Comparison of ENCODE assay signal across 2 cellular contexts in the genomic region with DNA sequence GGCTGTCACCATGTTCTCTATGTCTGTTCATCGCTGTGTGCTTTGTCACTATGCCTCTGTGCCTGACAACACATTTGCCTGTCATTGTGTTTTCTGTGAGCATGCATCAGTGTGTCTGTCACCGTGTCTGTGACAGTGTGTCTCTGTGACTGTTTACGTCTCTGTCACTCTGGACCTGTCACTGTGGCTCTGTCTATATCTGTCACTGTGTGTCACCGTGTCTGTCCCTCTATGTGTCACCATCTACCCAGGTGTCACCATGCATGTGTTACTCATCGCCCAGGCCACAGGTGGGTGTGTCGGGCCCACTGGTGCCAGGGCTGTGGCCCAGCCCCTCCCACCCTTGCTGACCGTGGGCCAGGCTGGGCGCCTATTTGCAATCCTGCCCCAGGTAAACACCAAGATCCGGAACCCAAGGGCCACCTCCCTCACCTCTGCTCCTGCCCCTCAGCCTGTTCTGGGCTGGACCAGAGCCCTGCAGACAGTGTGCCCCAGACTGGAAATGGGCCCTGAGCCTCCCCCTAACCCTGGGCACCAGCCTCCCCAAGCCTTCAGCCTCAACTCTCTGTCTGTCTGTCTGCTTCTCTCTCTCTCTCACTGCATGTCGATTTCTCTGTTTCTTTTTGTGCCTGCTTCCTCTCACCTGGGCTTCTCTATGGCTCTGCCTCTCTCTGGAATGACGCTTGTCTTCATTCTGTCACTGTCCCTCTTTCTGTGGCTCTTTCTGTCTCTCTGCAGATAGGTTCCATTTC.
TF ChIP-seq lines count a peak whose summit lies in the region.

No MANE protein-coding gene starts in this region.

TF ChIP-seq in K562, 482 proteins besides CTCF, POLR2A, EP300 and RAD21:
- TF ChIP-seq HLTF (IDR thresholded peaks at IDR 0.05): no peak
- TF ChIP-seq RFX5 (IDR thresholded peaks at IDR 0.05; ENCODE audit: low read depth, low read length): no peak
- TF ChIP-seq, protein P1, sequence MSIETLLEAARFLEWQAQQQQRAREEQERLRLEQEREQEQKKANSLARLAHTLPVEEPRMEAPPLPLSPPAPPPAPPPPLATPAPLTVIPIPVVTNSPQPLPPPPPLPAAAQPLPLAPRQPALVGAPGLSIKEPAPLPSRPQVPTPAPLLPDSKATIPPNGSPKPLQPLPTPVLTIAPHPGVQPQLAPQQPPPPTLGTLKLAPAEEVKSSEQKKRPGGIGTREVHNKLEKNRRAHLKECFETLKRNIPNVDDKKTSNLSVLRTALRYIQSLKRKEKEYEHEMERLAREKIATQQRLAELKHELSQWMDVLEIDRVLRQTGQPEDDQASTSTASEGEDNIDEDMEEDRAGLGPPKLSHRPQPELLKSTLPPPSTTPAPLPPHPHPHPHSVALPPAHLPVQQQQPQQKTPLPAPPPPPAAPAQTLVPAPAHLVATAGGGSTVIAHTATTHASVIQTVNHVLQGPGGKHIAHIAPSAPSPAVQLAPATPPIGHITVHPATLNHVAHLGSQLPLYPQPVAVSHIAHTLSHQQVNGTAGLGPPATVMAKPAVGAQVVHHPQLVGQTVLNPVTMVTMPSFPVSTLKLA (conservative IDR thresholded peaks at IDR 0.05): peak in 1 of 2 experiments; percentile 35; a peak in 2 of 4 replicates
- no peak for TF ChIP-seq PCBP2 (IDR thresholded peaks at IDR 0.05; ENCODE audit: low read depth, low read length, poor library complexity, severe bottlenecking)
- no peak for TF ChIP-seq ZFP30 (CRISPR knock-in tag; IDR thresholded peaks at IDR 0.05; ENCODE audit: borderline replicate concordance)
- TF ChIP-seq FOXO4 (CRISPR knock-in tag; IDR thresholded peaks at IDR 0.05): no peak
- TF ChIP-seq PBX2 (CRISPR knock-in tag; IDR thresholded peaks at IDR 0.05; ENCODE audit: low read depth): no peak
- peak; percentile 32; the same call in 1 of the 2 replicates for TF ChIP-seq PBX2 (tag; conservative IDR thresholded peaks at IDR 0.05; ENCODE audit: low read depth)
- TF ChIP-seq SIN3B (IDR thresholded peaks at IDR 0.05; ENCODE audit: low read depth): no peak
- TF ChIP-seq, protein P2, sequence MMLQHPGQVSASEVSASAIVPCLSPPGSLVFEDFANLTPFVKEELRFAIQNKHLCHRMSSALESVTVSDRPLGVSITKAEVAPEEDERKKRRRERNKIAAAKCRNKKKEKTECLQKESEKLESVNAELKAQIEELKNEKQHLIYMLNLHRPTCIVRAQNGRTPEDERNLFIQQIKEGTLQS (IDR thresholded peaks at IDR 0.05): peak; percentile 35
- TF ChIP-seq, protein P2 (CRISPR knock-in tag; conservative IDR thresholded peaks at IDR 0.05): no peak
- peak in 1 of 2 experiments; percentile 27; a peak in 1 of 4 replicates for TF ChIP-seq FOXK2 (conservative IDR thresholded peaks at IDR 0.05 in 1 of 2, IDR thresholded peaks at IDR 0.05 in 1 of 2; ENCODE audit: low read depth in 2 of 2)
- peak; percentile 78 for TF ChIP-seq MEIS2 (IDR thresholded peaks at IDR 0.05; ENCODE audit: partially characterized antibody)
- no peak for TF ChIP-seq TEAD1 (CRISPR knock-in tag; IDR thresholded peaks at IDR 0.05)
- TF ChIP-seq MAX (CRISPR knock-in tag; IDR thresholded peaks at IDR 0.05): peak; percentile 49; the same call in 1 of the 2 replicates
- TF ChIP-seq FOXK1 (CRISPR knock-in tag; IDR thresholded peaks at IDR 0.05; ENCODE audit: borderline replicate concordance): 0 out of 2 replicates have a peak, but pooled peaks have one; percentile 20
- peak; percentile 85 for TF ChIP-seq PKNOX1 (IDR thresholded peaks at IDR 0.05)
- no peak for TF ChIP-seq DPF2 (IDR thresholded peaks at IDR 0.05)

TF ChIP-seq in neural cell, 6 proteins besides CTCF, POLR2A, EP300 and RAD21:
- no peak for TF ChIP-seq EZH2 (IDR thresholded peaks at IDR 0.05; ENCODE audit: borderline replicate concordance, insufficient read depth, low read length, poor library complexity, severe bottlenecking)
- TF ChIP-seq, protein P3, sequence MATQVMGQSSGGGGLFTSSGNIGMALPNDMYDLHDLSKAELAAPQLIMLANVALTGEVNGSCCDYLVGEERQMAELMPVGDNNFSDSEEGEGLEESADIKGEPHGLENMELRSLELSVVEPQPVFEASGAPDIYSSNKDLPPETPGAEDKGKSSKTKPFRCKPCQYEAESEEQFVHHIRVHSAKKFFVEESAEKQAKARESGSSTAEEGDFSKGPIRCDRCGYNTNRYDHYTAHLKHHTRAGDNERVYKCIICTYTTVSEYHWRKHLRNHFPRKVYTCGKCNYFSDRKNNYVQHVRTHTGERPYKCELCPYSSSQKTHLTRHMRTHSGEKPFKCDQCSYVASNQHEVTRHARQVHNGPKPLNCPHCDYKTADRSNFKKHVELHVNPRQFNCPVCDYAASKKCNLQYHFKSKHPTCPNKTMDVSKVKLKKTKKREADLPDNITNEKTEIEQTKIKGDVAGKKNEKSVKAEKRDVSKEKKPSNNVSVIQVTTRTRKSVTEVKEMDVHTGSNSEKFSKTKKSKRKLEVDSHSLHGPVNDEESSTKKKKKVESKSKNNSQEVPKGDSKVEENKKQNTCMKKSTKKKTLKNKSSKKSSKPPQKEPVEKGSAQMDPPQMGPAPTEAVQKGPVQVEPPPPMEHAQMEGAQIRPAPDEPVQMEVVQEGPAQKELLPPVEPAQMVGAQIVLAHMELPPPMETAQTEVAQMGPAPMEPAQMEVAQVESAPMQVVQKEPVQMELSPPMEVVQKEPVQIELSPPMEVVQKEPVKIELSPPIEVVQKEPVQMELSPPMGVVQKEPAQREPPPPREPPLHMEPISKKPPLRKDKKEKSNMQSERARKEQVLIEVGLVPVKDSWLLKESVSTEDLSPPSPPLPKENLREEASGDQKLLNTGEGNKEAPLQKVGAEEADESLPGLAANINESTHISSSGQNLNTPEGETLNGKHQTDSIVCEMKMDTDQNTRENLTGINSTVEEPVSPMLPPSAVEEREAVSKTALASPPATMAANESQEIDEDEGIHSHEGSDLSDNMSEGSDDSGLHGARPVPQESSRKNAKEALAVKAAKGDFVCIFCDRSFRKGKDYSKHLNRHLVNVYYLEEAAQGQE (IDR thresholded peaks at IDR 0.05; ENCODE audit: borderline replicate concordance): no peak
- TF ChIP-seq TAF1 (IDR thresholded peaks at IDR 0.05; ENCODE audit: low read depth): no peak
- no peak for TF ChIP-seq SMC3 (conservative IDR thresholded peaks at IDR 0.05; ENCODE audit: poor library complexity)
- peak; percentile 100 for TF ChIP-seq POLR2AphosphoS5 (IDR thresholded peaks at IDR 0.05)
TF ChIP-seq in neural cell: peak in this region for 1.
